ENCODE assay signal across 1 cellular context in the genomic region with DNA sequence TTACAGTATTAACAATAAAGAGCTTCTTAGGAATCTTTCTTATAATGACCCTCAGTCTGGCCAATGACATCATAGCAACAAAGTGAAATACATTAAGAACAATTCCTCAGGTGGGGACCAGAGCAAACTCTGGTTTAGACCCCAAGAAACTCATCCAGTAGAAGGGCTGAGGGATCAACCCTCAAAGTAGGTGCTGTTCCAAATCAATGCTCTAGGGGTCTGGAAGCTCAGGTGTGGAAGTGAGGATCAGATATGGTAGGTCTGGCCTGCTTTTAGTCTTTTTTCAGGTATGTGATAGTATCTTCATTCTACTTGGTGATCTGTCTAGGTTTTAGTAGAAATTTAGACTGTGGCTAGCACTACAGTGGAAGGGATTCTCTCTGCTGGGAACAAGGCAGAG.
TF ChIP-seq lines count a peak whose summit lies in the region.

No MANE protein-coding gene starts in this region.

TF ChIP-seq in HCT116, 20 proteins besides CTCF, POLR2A, EP300 and RAD21:
- no peak for TF ChIP-seq FOSL1 (IDR thresholded peaks at IDR 0.05; ENCODE audit: low read depth)
- no peak for TF ChIP-seq ZFX (IDR thresholded peaks at IDR 0.05)
TF ChIP-seq in HCT116: peak in this region for 0.
